ENCODE assay signal across 1 cellular context in genomic region chr1:11638121-11638520, GRCh38.
A peak's percentile ranks its signal among the peaks of the same experiment; 100 is the strongest.
TF ChIP-seq lines count a peak whose summit lies in the region.

No MANE protein-coding gene starts in this region.

TF ChIP-seq in HepG2, 621 proteins besides CTCF, POLR2A, EP300 and RAD21:
- TF ChIP-seq AGO1 (IDR thresholded peaks at IDR 0.05; ENCODE audit: low read depth, low read length, poor library complexity, severe bottlenecking) = peak; percentile 43
- no peak for TF ChIP-seq RFXAP (CRISPR knock-in tag; IDR thresholded peaks at IDR 0.05; ENCODE audit: borderline replicate concordance)
- TF ChIP-seq RFX1 (IDR thresholded peaks at IDR 0.05) = peak; percentile 31; the same call in 1 of the 2 replicates
